In the genomic region with DNA sequence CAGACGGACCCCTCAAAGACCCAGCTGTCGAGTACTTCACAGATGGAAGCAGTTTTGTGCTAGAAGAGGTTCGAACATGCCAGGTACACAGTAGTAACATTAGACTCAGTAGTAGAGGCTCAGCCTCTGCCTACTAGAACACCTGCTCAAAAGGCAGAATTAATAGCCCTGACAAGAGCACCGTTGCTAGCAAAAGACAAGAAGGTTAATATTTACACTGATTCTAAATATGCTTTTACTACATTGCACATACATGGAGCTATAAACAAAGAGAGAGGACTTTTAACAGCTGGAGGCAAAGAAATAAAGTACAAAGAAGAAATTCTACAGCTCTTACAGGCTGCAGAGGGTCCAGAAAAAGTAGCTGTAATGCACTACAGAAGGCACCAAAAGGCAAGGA, we compare ENCODE assay signal across 18 cellular contexts. TPM values are rescaled to one million over a fixed set of nuclear protein-coding genes. Genes with fewer than 3 reads are reported as not detected.
DNase-seq lines count a peak whose midpoint lies in the region; FAIRE-seq and TF ChIP-seq lines count a peak whose summit lies in the region.
"Had no signal": no experiment of that assay in that cellular context is flagged by ENCODE, and none has a peak within 500 bp of the region (broad histone marks: within the 10 kb centered on the region; RNA-seq: fewer than 3 reads in every experiment).

No MANE protein-coding gene starts in this region.

- FAIRE-seq in astrocyte (lab: Jason Lieb, UNC) (no peak), small intestine (lab: Jason Lieb, UNC) (no peak)
- FAIRE-seq: A204.1, GM12892, K562, RCC 7860 had no signal

- peaks cover 10% of the 10 kb centered on the region for H3K27me3 ChIP-seq in astrocyte (ENCODE audit: insufficient read depth, low read length)
- no peaks in the 10 kb centered on the region for H3K27me3 ChIP-seq in small intestine (ENCODE audit: control insufficient read depth in 2 of 2, insufficient read depth in 2 of 2, low read length in 2 of 2)
- H3K27me3 ChIP-seq in tibial nerve, result no peaks in the 10 kb centered on the region
- H3K27me3 ChIP-seq: BE2C had no signal

- no peak overlapping the region for H3K4me3 ChIP-seq in astrocyte (ENCODE audit: insufficient read depth, low read depth, low read length)
- no peak overlapping the region for H3K4me3 ChIP-seq in small intestine (ENCODE audit: low read depth in 1 of 2, low read length in 2 of 2)
- H3K4me3 ChIP-seq in tibial nerve, result no peak overlapping the region
- H3K4me3 ChIP-seq: K562 had no signal

- DNase-seq in NCI-H345 (lab: John Stamatoyannopoulos, UW) (peak; percentile 9), NCI-H345 treated with DMSO at 0.1 percent for 48 hours (lab: John Stamatoyannopoulos, UW; ENCODE audit: unreplicated experiment) (no peak), NCI-H1092 treated with DMSO at 0.1 percent for 48 hours (lab: John Stamatoyannopoulos, UW) (peak; percentile 66), astrocyte (ENCODE audit: low read depth) (no peak), small intestine (peak; percentile 30), tibial nerve (ENCODE audit: low spot score in 2 of 2) (no peak)
- DNase-seq in stimulated activated CD4-positive, alpha-beta T cell treated with anti-CD3 and anti-CD28 coated beads, Interleukin-15, amount 100 ng/mL, for 24 hours, result no peak
- DNase-seq: BE2C; CD4-positive, CD25-positive, alpha-beta regulatory T cell; DMS153; NCI-H187 treated with DMSO at 0.1 percent for 48 hours; NK-92 treated with Interleukin-12 subunit alpha and Interleukin-12 subunit beta, amount 100 ng/mL, for 24 hours had no signal

- H3K9me3 Mint-ChIP-seq in astrocyte (ENCODE audit: unreplicated experiment), result peaks cover 13% of the 10 kb centered on the region

- no peak overlapping the region for H3K4me3 Mint-ChIP-seq in astrocyte (ENCODE audit: unreplicated experiment)
- H3K4me3 Mint-ChIP-seq: CD4-positive, CD25-positive, alpha-beta regulatory T cell had no signal

- peaks cover 2% of the 10 kb centered on the region for H3K36me3 Mint-ChIP-seq in astrocyte (ENCODE audit: low read depth, unreplicated experiment)
- H3K36me3 Mint-ChIP-seq: CD4-positive, CD25-positive, alpha-beta regulatory T cell had no signal

- H3K4me1 ChIP-seq in astrocyte (ENCODE audit: insufficient read depth, low read length) (no peaks in the 10 kb centered on the region), small intestine (ENCODE audit: control insufficient read depth in 2 of 2, insufficient read depth in 1 of 2, low read depth in 1 of 2, low read length in 1 of 2) (no peaks in the 10 kb centered on the region), tibial nerve (no peaks in the 10 kb centered on the region)
- H3K4me1 ChIP-seq: BE2C had no signal

- no peak overlapping the region for H3K9ac ChIP-seq in astrocyte (ENCODE audit: low read length)

- no peaks in the 10 kb centered on the region for H3K79me2 ChIP-seq in astrocyte (ENCODE audit: insufficient read depth, low read length)

- no peak for TF ChIP-seq EP300 in tibial nerve (IDR thresholded peaks at IDR 0.05)

- WGBS in small intestine, 3 donors, result 30 to 58% (median 44%) methylated on average over 4 of the region's 4 CpGs
- WGBS in tibial nerve, 2 donors, result 76 to 77% methylated on average over 4 of the region's 4 CpGs

- no peaks in the 10 kb centered on the region for H4K20me1 ChIP-seq in astrocyte (ENCODE audit: insufficient read depth, low read length)

- TF ChIP-seq CTCF in astrocyte (IDR thresholded peaks at IDR 0.05; ENCODE audit: insufficient read depth, low read depth, low read length) (no peak), tibial nerve (IDR thresholded peaks at IDR 0.05) (no peak)

- peak overlapping the region; percentile 31 for H3K4me2 ChIP-seq in astrocyte (ENCODE audit: low read length)

- H3K9me3 ChIP-seq in astrocyte (ENCODE audit: insufficient read depth, low read depth, low read length) (no peaks in the 10 kb centered on the region), small intestine (ENCODE audit: control insufficient read depth, low read depth) (no peaks in the 10 kb centered on the region), tibial nerve (no peaks in the 10 kb centered on the region)
- H3K9me3 ChIP-seq: BE2C had no signal

- H3K36me3 ChIP-seq in astrocyte (ENCODE audit: insufficient read depth, low read length) (no peaks in the 10 kb centered on the region), small intestine (ENCODE audit: control insufficient read depth in 2 of 2, insufficient read depth in 2 of 2, low read length in 2 of 2) (no peaks in the 10 kb centered on the region), tibial nerve (no peaks in the 10 kb centered on the region)
- H3K36me3 ChIP-seq: BE2C had no signal

- peaks cover 22% of the 10 kb centered on the region for H3K27me3 Mint-ChIP-seq in astrocyte (ENCODE audit: low read depth, unreplicated experiment)

- no peaks in the 10 kb centered on the region for H3K4me1 Mint-ChIP-seq in astrocyte (ENCODE audit: low read depth, unreplicated experiment)
- H3K4me1 Mint-ChIP-seq: CD4-positive, CD25-positive, alpha-beta regulatory T cell had no signal

- no peak overlapping the region for H3K27ac Mint-ChIP-seq in astrocyte (ENCODE audit: unreplicated experiment)
- H3K27ac Mint-ChIP-seq: CD4-positive, CD25-positive, alpha-beta regulatory T cell had no signal

- H3K27ac ChIP-seq in astrocyte (ENCODE audit: low read depth, low read length) (no peak overlapping the region), small intestine (ENCODE audit: low read depth in 1 of 2, low read length in 1 of 2) (no peak overlapping the region), tibial nerve (no peak overlapping the region)

- H2AFZ ChIP-seq in astrocyte (ENCODE audit: low read depth, low read length), result no peak overlapping the region

- no peak for TF ChIP-seq POLR2A in tibial nerve (IDR thresholded peaks at IDR 0.05)

RNA-seq across cellular contexts. Expression of a gene that starts 13.6 kb away (rescaled TPM):
- total RNA-seq in astrocyte (not detected in 2 replicates), tibial nerve (not detected)
- 100 to 1,000 TPM in 2 of 3 donors, 10 to 100 TPM in 1; 36.9 to 422 (median 263) TPM for polyA plus RNA-seq in small intestine
- total RNA-seq: CD4-positive, CD25-positive, alpha-beta regulatory T cell; H4; K562; Right ventricle myocardium inferior had no signal
- polyA plus RNA-seq: CD4-positive, CD25-positive, alpha-beta regulatory T cell; K562 had no signal

Comparison
In these comparisons a context has a peak if more than half of its experiments do, and no peak if none do; other contexts are left out.
1. DNase-seq: peak in NCI-H345 (single experiment), NCI-H1092 treated with DMSO at 0.1 percent for 48 hours (single experiment) and small intestine (single experiment); none in NCI-H345 treated with DMSO at 0.1 percent for 48 hours (single experiment), astrocyte (single experiment), tibial nerve (0 of 2) and stimulated activated CD4-positive, alpha-beta T cell treated with anti-CD3 and anti-CD28 coated beads, Interleukin-15, amount 100 ng/mL, for 24 hours (single experiment).